In genomic region chr11:85531498-85531897, GRCh38 we compare ENCODE assay signal across 14 cellular contexts.
DNase-seq lines count a peak whose midpoint lies in the region; ATAC-seq and TF ChIP-seq lines count a peak whose summit lies in the region.
"Had no signal": no experiment of that assay in that cellular context is flagged by ENCODE, and none has a peak within 500 bp of the region (broad histone marks: within the 10 kb centered on the region; RNA-seq: fewer than 3 reads in every experiment).

No MANE protein-coding gene starts in this region.

- H3K9me3 ChIP-seq in left lung (peaks cover 0 to 23% of the 10 kb centered on the region in 2 donors), tibial artery (no peaks in the 10 kb centered on the region)

- H3K27me3 ChIP-seq in GM23338 (ENCODE audit: insufficient read depth) (no peaks in the 10 kb centered on the region), left lung (no peaks in the 10 kb centered on the region), tibial artery (no peaks in the 10 kb centered on the region)
- H3K27me3 ChIP-seq: BLaER1 had no signal

- H3K27ac Mint-ChIP-seq in GM23338 (no peak overlapping the region; the same call in 1 of the 2 replicates), nephron (peak overlapping the region in 2 of 3 experiments; percentile 44 to 62)
- H3K27ac Mint-ChIP-seq in activated naive CD4-positive, alpha-beta T cell treated with anti-CD3 and anti-CD28 coated beads, Interleukin-2, amount 10 ng/mL, durations not matched to agents 7 days and 5 days, result no peak overlapping the region
- H3K27ac Mint-ChIP-seq: CD8-positive, alpha-beta memory T cell had no signal

- peaks cover 18% of the 10 kb centered on the region for H3K4me1 Mint-ChIP-seq in GM23338
- H3K4me1 Mint-ChIP-seq in nephron, result peaks cover 13% of the 10 kb centered on the region
- H3K4me1 Mint-ChIP-seq in activated naive CD4-positive, alpha-beta T cell treated with anti-CD3 and anti-CD28 coated beads, Interleukin-2, amount 10 ng/mL, durations not matched to agents 7 days and 5 days, result no peaks in the 10 kb centered on the region
- H3K4me1 Mint-ChIP-seq: CD8-positive, alpha-beta memory T cell had no signal

- H3F3A ChIP-seq in GM23338 (replicated peaks; ENCODE audit: low read depth), result no peaks in the 10 kb centered on the region

- intact Hi-C loops in left lung (cut with DNase I) (no loop called here), tibial artery (cut with DNase I; ENCODE audit: low total_unique reads) (no loop called here)

- H4K20me1 ChIP-seq in GM23338 (replicated peaks; ENCODE audit: insufficient read depth), result no peaks in the 10 kb centered on the region
- H4K20me1 ChIP-seq: BLaER1 had no signal

- H3K4me2 ChIP-seq in GM23338, result peak overlapping the region; percentile 9; the same call in 1 of the 2 replicates
- H3K4me2 ChIP-seq: BLaER1 had no signal

- H3K79me2 ChIP-seq in GM23338 (replicated peaks; ENCODE audit: insufficient read depth), result no peaks in the 10 kb centered on the region

- H3K4me1 ChIP-seq in GM23338 (ENCODE audit: insufficient read depth), result peaks cover 21% of the 10 kb centered on the region; the same call in 1 of the 2 replicates
- no peaks in the 10 kb centered on the region for H3K4me1 ChIP-seq in left lung
- peaks cover 0 to 5% (median 0%) of the 10 kb centered on the region in 4 donors for H3K4me1 ChIP-seq in tibial artery
- H3K4me1 ChIP-seq: BLaER1 had no signal

- no peak overlapping the region for H3K4me3 Mint-ChIP-seq in GM23338
- no peak overlapping the region for H3K4me3 Mint-ChIP-seq in nephron
- H3K4me3 Mint-ChIP-seq in activated naive CD4-positive, alpha-beta T cell treated with anti-CD3 and anti-CD28 coated beads, Interleukin-2, amount 10 ng/mL, durations not matched to agents 7 days and 5 days, result no peak overlapping the region
- H3K4me3 Mint-ChIP-seq: CD8-positive, alpha-beta memory T cell had no signal

- peaks cover 25% of the 10 kb centered on the region for H3K9me3 Mint-ChIP-seq in GM23338
- peaks cover 4% of the 10 kb centered on the region for H3K9me3 Mint-ChIP-seq in nephron
- peaks cover 6% of the 10 kb centered on the region for H3K9me3 Mint-ChIP-seq in activated naive CD4-positive, alpha-beta T cell treated with anti-CD3 and anti-CD28 coated beads, Interleukin-2, amount 10 ng/mL, durations not matched to agents 7 days and 5 days

- H3K4me3 ChIP-seq in GM23338 (no peak overlapping the region), left lung (no peak overlapping the region), tibial artery (no peak overlapping the region)
- H3K4me3 ChIP-seq: BLaER1 had no signal

- no peak overlapping the region for H3K27ac ChIP-seq in GM23338 (ENCODE audit: low read depth)
- H3K27ac ChIP-seq in left lung, result no peak overlapping the region
- H3K27ac ChIP-seq in tibial artery, result no peak overlapping the region
- H3K27ac ChIP-seq: BLaER1 had no signal

- no peaks in the 10 kb centered on the region for H3K9me2 ChIP-seq in GM23338 (ENCODE audit: insufficient read depth)

- peak; percentile 29 for DNase-seq in GM23338 (ENCODE audit: low spot score)
- peak; percentile 4 for DNase-seq in SW480 (ENCODE audit: low spot score)
- peak; percentile 44 for DNase-seq in iPS-NIHi11 (ENCODE audit: low spot score)
- no peak for DNase-seq in NCI-H1694 treated with DMSO at 0.1 percent for 48 hours (lab: John Stamatoyannopoulos, UW)
- no peak for DNase-seq in left lung
- DNase-seq in activated naive CD4-positive, alpha-beta T cell treated with anti-CD3 and anti-CD28 coated beads, Interleukin-2, amount 10 ng/mL, durations not matched to agents 7 days and 5 days, result no peak
- DNase-seq in tibial artery, result no peak
- DNase-seq: 8988T; AML-193; CD8-positive, alpha-beta memory T cell; DMS53; GF-D8 had no signal

- no peak overlapping the region for H2AFZ ChIP-seq in GM23338

- no peaks in the 10 kb centered on the region for H3K27me3 Mint-ChIP-seq in GM23338 (ENCODE audit: insufficient read depth, low read depth, poor library complexity)
- H3K27me3 Mint-ChIP-seq in nephron (ENCODE audit: low read depth), result no peaks in the 10 kb centered on the region
- H3K27me3 Mint-ChIP-seq in activated naive CD4-positive, alpha-beta T cell treated with anti-CD3 and anti-CD28 coated beads, Interleukin-2, amount 10 ng/mL, durations not matched to agents 7 days and 5 days, result no peaks in the 10 kb centered on the region

- TF ChIP-seq CTCF in GM23338 (conservative IDR thresholded peaks at IDR 0.05; ENCODE audit: low read depth in 2 of 2) (no peak), nephron (IDR thresholded peaks at IDR 0.05; ENCODE audit: unreplicated experiment in 3 of 3) (no peak), left lung (IDR thresholded peaks at IDR 0.05) (no peak), tibial artery (IDR thresholded peaks at IDR 0.05) (no peak)

- CTCF ChIA-PET in activated naive CD4-positive, alpha-beta T cell treated with anti-CD3 and anti-CD28 coated beads, Interleukin-2, amount 10 ng/mL, durations not matched to agents 7 days and 5 days (lab: Charles Lee), result no interaction called here

- H3K36me3 Mint-ChIP-seq in GM23338 (ENCODE audit: low read depth), result peaks cover 55% of the 10 kb centered on the region
- peaks cover 5% of the 10 kb centered on the region for H3K36me3 Mint-ChIP-seq in nephron (ENCODE audit: low read depth)
- H3K36me3 Mint-ChIP-seq in activated naive CD4-positive, alpha-beta T cell treated with anti-CD3 and anti-CD28 coated beads, Interleukin-2, amount 10 ng/mL, durations not matched to agents 7 days and 5 days, result no peaks in the 10 kb centered on the region

- ATAC-seq in GM23338, result peak; percentile 70
- no peak for ATAC-seq in left lung

- H3K36me3 ChIP-seq in GM23338 (ENCODE audit: insufficient read depth) (0 out of 2 replicates have a peak, but pooled peaks cover 8% of the 10 kb centered on the region), left lung (peaks cover 0 to 3% of the 10 kb centered on the region in 2 donors), tibial artery (peaks cover 2 to 13% (median 6%) of the 10 kb centered on the region in 3 donors)

TF ChIP-seq in GM23338, 12 proteins besides CTCF, POLR2A, EP300 and RAD21 (continues in another document):
- TF ChIP-seq ZNF331 (CRISPR knock-in tag; IDR thresholded peaks at IDR 0.05; ENCODE audit: low read depth) (no peak), NANOG (IDR thresholded peaks at IDR 0.05; ENCODE audit: borderline replicate concordance) (no peak), ZNF462 (CRISPR knock-in tag; IDR thresholded peaks at IDR 0.05) (no peak)

Comparison
In these comparisons a context has a peak if more than half of its experiments do, and no peak if none do; other contexts are left out.
1. DNase-seq: peak in GM23338 (single experiment), SW480 (single experiment) and iPS-NIHi11 (single experiment); none in NCI-H1694 treated with DMSO at 0.1 percent for 48 hours (single experiment), left lung (0 of 2), activated naive CD4-positive, alpha-beta T cell treated with anti-CD3 and anti-CD28 coated beads, Interleukin-2, amount 10 ng/mL, durations not matched to agents 7 days and 5 days (single experiment) and tibial artery (0 of 2).
2. H3K27ac Mint-ChIP-seq: peak in nephron (2 of 3); none in GM23338 (single experiment) and activated naive CD4-positive, alpha-beta T cell treated with anti-CD3 and anti-CD28 coated beads, Interleukin-2, amount 10 ng/mL, durations not matched to agents 7 days and 5 days (single experiment).